In the genomic region with DNA sequence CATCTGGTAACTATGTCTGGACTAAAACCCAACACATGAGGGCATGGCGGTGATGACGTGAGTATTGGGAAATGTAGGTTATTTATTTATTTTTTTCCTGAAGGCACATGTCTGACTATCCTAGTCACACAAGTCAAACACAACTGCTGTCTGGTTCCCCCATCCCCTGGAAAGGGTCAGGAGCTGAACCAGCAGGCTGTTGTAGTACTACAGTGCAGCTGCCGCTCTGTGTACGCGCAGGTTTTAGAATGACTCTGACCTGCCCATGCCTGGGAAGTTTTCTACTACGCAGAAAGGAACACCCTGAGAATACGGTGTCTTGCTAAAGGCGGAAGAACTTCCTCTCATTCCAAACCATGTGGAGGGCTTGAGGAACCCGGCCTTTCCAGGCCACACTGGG, we compare ENCODE assay signal across 7 cellular contexts. TPM values are rescaled to one million over a fixed set of nuclear protein-coding genes. Genes with fewer than 3 reads are reported as not detected.
DNase-seq lines count a peak whose midpoint lies in the region; TF ChIP-seq lines count a peak whose summit lies in the region.

No MANE protein-coding gene starts in this region.

- H3K27ac ChIP-seq in H9 (ENCODE audit: insufficient read length, low read depth, low read length) = no peak overlapping the region

- peaks cover 4% of the 10 kb centered on the region; the same call in 1 of the 2 replicates for H3K27me3 ChIP-seq in H9 (ENCODE audit: insufficient read depth, low read length)

- H3T11ph ChIP-seq in H9 (ENCODE audit: low read length) = no peak overlapping the region

- no peak overlapping the region for H3K56ac ChIP-seq in H9 (ENCODE audit: insufficient read length, low read depth, low read length)

- DNase-seq in GM13976 (ENCODE audit: low spot score) (peak; percentile 67), H9 (no peak), LNCaP clone FGC (ENCODE audit: low read depth) (peak; percentile 49), T-helper 1 cell (peak in 3 of 5 donors; percentile 10 to 60 (median 20)), left kidney (ENCODE audit: low read depth, low spot score) (peak; percentile 72)
- peak; percentile 43 for DNase-seq in central memory CD4-positive, alpha-beta T cell
- peak; percentile 18 to 37 (median 27) for DNase-seq in stimulated activated CD4-positive, alpha-beta T cell treated with anti-CD3 and anti-CD28 coated beads, TNF-alpha, amount 100 ng/mL, for 24 hours (ENCODE audit: low read depth in 3 of 3)

- no peaks in the 10 kb centered on the region for H4K20me1 ChIP-seq in H9 (ENCODE audit: control insufficient read depth, insufficient read depth, insufficient read length)

- H3K4me1 Mint-ChIP-seq in H9 = peaks cover 42 to 47% of the 10 kb centered on the region in 2 experiments

- no peaks in the 10 kb centered on the region for H3K9me3 ChIP-seq in H9 (ENCODE audit: control insufficient read depth, low read depth, low read length)

- peaks cover 4% of the 10 kb centered on the region; the same call in 1 of the 2 replicates for H3K4me1 ChIP-seq in H9 (ENCODE audit: insufficient read depth, low read length)

- H3K4me3 ChIP-seq in LNCaP clone FGC (ENCODE audit: low read depth, low read length) = peak overlapping the region; percentile 68

- peaks cover 0 to 8% (median 5%) of the 10 kb centered on the region in 3 experiments; a peak in 6 of 7 replicates for H3K36me3 Mint-ChIP-seq in H9 (ENCODE audit: insufficient read depth in 1 of 3, low read depth in 3 of 3)

- H3K27ac Mint-ChIP-seq in H9 = peak overlapping the region; percentile 44 to 95 (median 92); a peak in 5 of 7 replicates

- no peak overlapping the region for H2BK15ac ChIP-seq in H9 (ENCODE audit: low read depth, low read length)

- H3K23ac ChIP-seq in H9 (ENCODE audit: insufficient read length, low read depth, low read length) = no peak overlapping the region

- peak overlapping the region; percentile 85 to 94 for H3K4me3 Mint-ChIP-seq in H9

- H2BK120ac ChIP-seq in H9 (ENCODE audit: low read depth, low read length, poor library complexity, severe bottlenecking) = no peak overlapping the region

- no peaks in the 10 kb centered on the region for H3K9me3 Mint-ChIP-seq in H9

- H3K9ac ChIP-seq in H9 (ENCODE audit: extremely low read depth, insufficient read length, low read length) = peak overlapping the region; percentile 76

- no peak overlapping the region for H2BK5ac ChIP-seq in H9 (ENCODE audit: insufficient read length, low read length)

- H4K8ac ChIP-seq in H9 (replicated peaks; ENCODE audit: insufficient read length, low read depth, low read length) = no peak overlapping the region

- H2BK20ac ChIP-seq in H9 (ENCODE audit: low read depth, low read length, poor library complexity, severe bottlenecking) = no peak overlapping the region

- in situ Hi-C loops in GM13976 (cut with MboI; ENCODE audit: low sequenced_read_pairs, unreplicated experiment) = no loop called here

- H2AFZ ChIP-seq in H9 (ENCODE audit: low read length) = no peak overlapping the region

- no CpG with 5 or more reads among the region's 9 CpGs for WGBS in H9 (ENCODE audit: extremely low coverage, insufficient read length, low lambda C conversion rate)

- H3K18ac ChIP-seq in H9 (ENCODE audit: insufficient read length, low read depth, low read length) = peak overlapping the region; percentile 68

- TF ChIP-seq CTCF in GM13976 (IDR thresholded peaks at IDR 0.05; ENCODE audit: borderline replicate concordance, control extremely low read depth, extremely low read depth, insufficient read depth, missing control alignments) = no peak
- no peak for TF ChIP-seq CTCF in H9 (conservative IDR thresholded peaks at IDR 0.05)
- no peak for TF ChIP-seq CTCF in LNCaP clone FGC (IDR thresholded peaks at IDR 0.05; ENCODE audit: control insufficient read depth, extremely low read depth, insufficient read depth)

- H3K14ac ChIP-seq in H9 (ENCODE audit: insufficient read depth, low read length) = peak overlapping the region; percentile 93

- no peak overlapping the region for H4K5ac ChIP-seq in H9 (ENCODE audit: insufficient read length, low read depth, low read length)

- peak overlapping the region; percentile 76 for H3K4me2 ChIP-seq in H9 (ENCODE audit: insufficient read depth, insufficient read length, low read length)

- no peak overlapping the region for H2AK5ac ChIP-seq in H9 (ENCODE audit: insufficient read length, low read length)

- H3K27me3 Mint-ChIP-seq in H9 (ENCODE audit: low read depth) = peaks cover 15% of the 10 kb centered on the region

- peaks cover 7% of the 10 kb centered on the region for H3K23me2 ChIP-seq in H9 (ENCODE audit: insufficient read length, low read depth, low read length, poor library complexity, severe bottlenecking)

- no peak overlapping the region for H2BK12ac ChIP-seq in H9 (ENCODE audit: insufficient read length, low read depth, low read length)

- no peaks in the 10 kb centered on the region for H3K79me1 ChIP-seq in H9 (ENCODE audit: insufficient read depth, low read depth, low read length, poor library complexity, severe bottlenecking)

- no peak overlapping the region for H3K4ac ChIP-seq in H9 (ENCODE audit: low read depth, low read length)

- H4K91ac ChIP-seq in H9 (ENCODE audit: insufficient read length, low read depth, low read length) = no peak overlapping the region

- H3K79me2 ChIP-seq in H9 (ENCODE audit: insufficient read depth, low read length) = peaks cover 46% of the 10 kb centered on the region

RNA-seq across cellular contexts. Expression of gene SLC7A1, which starts 1.2 kb away (rescaled TPM):
- 109 TPM in 2 replicates for total RNA-seq in H9 (2021)
